Comparison of ENCODE assay signal across 1 cellular context in genomic region chr16:20001856-20002707, GRCh38.
TF ChIP-seq lines count a peak whose summit lies in the region.

No MANE protein-coding gene starts in this region.

TF ChIP-seq in HepG2, 621 proteins besides CTCF, POLR2A, EP300 and RAD21 (continued from another document and continues in another):
- TF ChIP-seq RAD51 (IDR thresholded peaks at IDR 0.05; ENCODE audit: borderline replicate concordance) (no peak), ZNF567 (CRISPR knock-in tag; IDR thresholded peaks at IDR 0.05; ENCODE audit: borderline replicate concordance) (no peak), SMAD3 (CRISPR knock-in tag; IDR thresholded peaks at IDR 0.05) (no peak), ARNT2 (CRISPR knock-in tag; IDR thresholded peaks at IDR 0.05; ENCODE audit: low read depth) (no peak), ZNF781 (CRISPR knock-in tag; IDR thresholded peaks at IDR 0.05; ENCODE audit: borderline replicate concordance, not compliant biosample characterization) (no peak), ZC3H4 (CRISPR knock-in tag; IDR thresholded peaks at IDR 0.05; ENCODE audit: borderline replicate concordance) (no peak), ZNF329 (CRISPR knock-in tag; IDR thresholded peaks at IDR 0.05; ENCODE audit: low read depth) (no peak), TBX2 (CRISPR knock-in tag; IDR thresholded peaks at IDR 0.05; ENCODE audit: borderline replicate concordance) (peak; percentile 78), ZNF281 (CRISPR knock-in tag; IDR thresholded peaks at IDR 0.05; ENCODE audit: borderline replicate concordance) (no peak), ZNF280D (CRISPR knock-in tag; IDR thresholded peaks at IDR 0.05) (no peak), NFIB (CRISPR knock-in tag; IDR thresholded peaks at IDR 0.05; ENCODE audit: borderline replicate concordance) (0 out of 2 replicates have a peak, but pooled peaks have one; percentile 13), PHB2 (IDR thresholded peaks at IDR 0.05; ENCODE audit: partially characterized antibody) (no peak), NCOA5 (CRISPR knock-in tag; IDR thresholded peaks at IDR 0.05) (no peak), ZZZ3 (CRISPR knock-in tag; IDR thresholded peaks at IDR 0.05; ENCODE audit: borderline replicate concordance) (no peak), MLLT10 (CRISPR knock-in tag; IDR thresholded peaks at IDR 0.05) (no peak), PRDM10 (CRISPR knock-in tag; IDR thresholded peaks at IDR 0.05; ENCODE audit: low read depth) (no peak), HNRNPL (IDR thresholded peaks at IDR 0.05; ENCODE audit: low read depth, low read length) (no peak), ZNF20 (CRISPR knock-in tag; IDR thresholded peaks at IDR 0.05) (no peak), MIER2 (CRISPR knock-in tag; IDR thresholded peaks at IDR 0.05) (peak; percentile 85), PAF1 (CRISPR knock-in tag; IDR thresholded peaks at IDR 0.05) (no peak), ZFP90 (CRISPR knock-in tag; IDR thresholded peaks at IDR 0.05; ENCODE audit: borderline replicate concordance) (no peak), ZUFSP (CRISPR knock-in tag; IDR thresholded peaks at IDR 0.05; ENCODE audit: borderline replicate concordance) (no peak), KLF12 (CRISPR knock-in tag; IDR thresholded peaks at IDR 0.05; ENCODE audit: borderline replicate concordance) (no peak), SP140L (CRISPR knock-in tag; IDR thresholded peaks at IDR 0.05; ENCODE audit: borderline replicate concordance) (no peak), ATF1 (CRISPR knock-in tag; IDR thresholded peaks at IDR 0.05) (no peak), ZNF543 (CRISPR knock-in tag; IDR thresholded peaks at IDR 0.05) (no peak), ZNF280B (CRISPR knock-in tag; IDR thresholded peaks at IDR 0.05; ENCODE audit: borderline replicate concordance) (peak; percentile 91), ZNF772 (CRISPR knock-in tag; IDR thresholded peaks at IDR 0.05) (0 out of 2 replicates have a peak, but pooled peaks have one; percentile 42), ZNF484 (CRISPR knock-in tag; IDR thresholded peaks at IDR 0.05; ENCODE audit: borderline replicate concordance, low read depth) (0 out of 2 replicates have a peak, but pooled peaks have one; percentile 79), ZMYM2 (CRISPR knock-in tag; IDR thresholded peaks at IDR 0.05) (0 out of 2 replicates have a peak, but pooled peaks have one; percentile 52), TERF1 (CRISPR knock-in tag; IDR thresholded peaks at IDR 0.05) (no peak), JDP2 (CRISPR knock-in tag; IDR thresholded peaks at IDR 0.05; ENCODE audit: borderline replicate concordance) (no peak), NFKBIZ (CRISPR knock-in tag; IDR thresholded peaks at IDR 0.05) (no peak), THYN1 (CRISPR knock-in tag; IDR thresholded peaks at IDR 0.05; ENCODE audit: borderline replicate concordance, low read depth) (no peak), CSRNP1 (CRISPR knock-in tag; IDR thresholded peaks at IDR 0.05) (0 out of 2 replicates have a peak, but pooled peaks have one; percentile 44), SP4 (CRISPR knock-in tag; IDR thresholded peaks at IDR 0.05) (no peak), PPARG (CRISPR knock-in tag; conservative IDR thresholded peaks at IDR 0.05) (no peak), REL (CRISPR knock-in tag; conservative IDR thresholded peaks at IDR 0.05) (no peak), ZNF557 (CRISPR knock-in tag; IDR thresholded peaks at IDR 0.05) (no peak; the same call in 1 of the 2 replicates), ZNF224 (CRISPR knock-in tag; IDR thresholded peaks at IDR 0.05) (no peak), THAP9 (CRISPR knock-in tag; IDR thresholded peaks at IDR 0.05; ENCODE audit: borderline replicate concordance) (peak; percentile 64; the same call in 1 of the 2 replicates), ZNF207 (IDR thresholded peaks at IDR 0.05; ENCODE audit: borderline replicate concordance) (no peak), ZNF513 (CRISPR knock-in tag; conservative IDR thresholded peaks at IDR 0.05) (no peak)
